Comparison of ENCODE assay signal across 1 cellular context in the genomic region with DNA sequence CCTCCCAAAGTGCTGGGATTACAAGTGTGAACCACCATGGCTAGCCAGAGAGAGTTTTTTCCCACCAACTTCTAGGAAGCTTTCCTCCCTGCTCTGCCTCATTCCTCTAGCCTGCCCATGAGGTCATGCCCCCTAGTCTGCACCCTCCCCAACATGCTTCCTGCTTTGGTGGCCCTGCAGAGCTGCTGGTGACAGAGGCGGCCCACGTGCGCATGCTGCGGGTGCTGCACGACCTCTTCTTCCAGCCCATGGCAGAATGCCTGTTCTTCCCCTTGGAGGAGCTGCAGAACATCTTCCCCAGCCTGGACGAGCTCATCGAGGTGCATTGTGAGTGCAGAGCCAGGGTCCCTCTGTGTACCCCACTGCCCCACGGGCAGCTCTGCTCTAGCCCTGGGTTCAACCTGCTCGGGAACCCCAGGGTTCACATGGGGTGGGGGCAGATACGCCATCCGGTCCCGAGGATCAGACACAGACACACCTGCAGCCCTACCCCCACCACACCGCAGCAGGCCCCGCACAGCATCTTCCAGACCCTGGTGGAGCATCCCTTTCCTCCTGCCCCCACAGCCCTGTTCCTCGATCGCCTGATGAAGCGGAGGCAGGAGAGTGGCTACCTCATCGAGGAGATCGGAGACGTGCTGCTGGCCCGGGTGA.
TF ChIP-seq lines count a peak whose summit lies in the region.

No MANE protein-coding gene starts in this region.

TF ChIP-seq in K562, 482 proteins besides CTCF, POLR2A, EP300 and RAD21:
- TF ChIP-seq POLR2G (IDR thresholded peaks at IDR 0.05; ENCODE audit: low read depth, low read length) (peak; percentile 35; the same call in 1 of the 2 replicates), ZNF316 (IDR thresholded peaks at IDR 0.05) (no peak)
